In genomic region chr19:34938886-34939285, GRCh38 we compare ENCODE assay signal across 6 cellular contexts.
"Had no signal": no experiment of that assay in that cellular context is flagged by ENCODE, and none has a peak within 500 bp of the region (broad histone marks: within the 10 kb centered on the region; RNA-seq: fewer than 3 reads in every experiment).

No MANE protein-coding gene starts in this region.

- FAIRE-seq: HTR-8/SVneo had no signal

- H3K27ac ChIP-seq: HL-60, KMS-11 had no signal

- H3K9ac ChIP-seq: KMS-11 had no signal

- DNase-seq: IMR-90, KBM-7, KG1 had no signal

- H3K4me2 ChIP-seq: KMS-11 had no signal
